ENCODE assay signal across 25 cellular contexts in genomic region chr4:179292443-179292842, GRCh38.
"Had no signal": no experiment of that assay in that cellular context is flagged by ENCODE, and none has a peak within 500 bp of the region (broad histone marks: within the 10 kb centered on the region; RNA-seq: fewer than 3 reads in every experiment).

No MANE protein-coding gene starts in this region.

- H3K4me3 Mint-ChIP-seq: activated B cell treated with CpG ODN at 0.5 μM for 24 hours; activated CD4-positive, alpha-beta memory T cell treated with anti-CD3 and anti-CD28 coated beads for 36 hours; activated T-helper 1 cell treated with anti-CD3 and anti-CD28 coated beads, Interleukin-12 subunit alpha, Interleukin-12 subunit beta, Interleukin-2, Interleukin-4 antibody, amounts not matched to agents 30 ng/mL and 10 ng/mL and 1 ng/mL, durations not matched to agents 14 hours and 24 hours and 36 hours; effector memory CD8-positive, alpha-beta T cell; naive B cell; neural progenitor cell; T-helper 2 cell treated with Interferon-gamma antibody and Interleukin-4, amounts not matched to agents 5 μg/mL and 100 μg/mL, for 36 hours had no signal

- H3K27ac Mint-ChIP-seq: activated B cell treated with CpG ODN at 0.5 μM for 24 hours; activated CD4-positive, alpha-beta memory T cell treated with anti-CD3 and anti-CD28 coated beads for 36 hours; activated naive CD4-positive, alpha-beta T cell treated with anti-CD3 and anti-CD28 coated beads, Interleukin-2, amount 50 U/mL, for 72 hours; activated T-helper 1 cell treated with anti-CD3 and anti-CD28 coated beads, Interleukin-12 subunit alpha, Interleukin-12 subunit beta, Interleukin-2, Interleukin-4 antibody, amounts not matched to agents 30 ng/mL and 10 ng/mL and 1 ng/mL, durations not matched to agents 14 hours and 24 hours and 36 hours; effector memory CD8-positive, alpha-beta T cell; naive B cell; neural progenitor cell; progenitor cell of endocrine pancreas; T-helper 2 cell treated with Interferon-gamma antibody and Interleukin-4, amounts not matched to agents 5 μg/mL and 100 μg/mL, for 36 hours had no signal

- H3K9ac ChIP-seq: neural progenitor cell had no signal

- FAIRE-seq: TTC549, urothelium cell line had no signal

- H3K4me2 ChIP-seq: neural progenitor cell had no signal

- DNase-seq: activated B cell treated with CpG ODN at 0.5 μM for 24 hours; activated CD4-positive, alpha-beta memory T cell treated with anti-CD3 and anti-CD28 coated beads for 36 hours; activated CD4-positive, alpha-beta T cell treated with anti-CD3 and anti-CD28 coated beads for 4 hours; activated gamma-delta T cell treated with Interleukin-2 at 50 U/mL for 16 hours; activated T-cell treated with anti-CD3 and anti-CD28 coated beads for 4 hours; amniotic stem cell; dermis blood vessel endothelial cell; effector memory CD8-positive, alpha-beta T cell; head of caudate nucleus; left lung; mucosa of descending colon; naive B cell; stimulated activated CD4-positive, alpha-beta T cell treated with anti-CD3 and anti-CD28 coated beads, Interleukin-12 subunit alpha, Interleukin-12 subunit beta, amount 100 ng/mL, for 4 hours; stimulated activated CD4-positive, alpha-beta T cell treated with anti-CD3 and anti-CD28 coated beads, Interleukin-1b, Interleukin-23, amount 100 ng/mL, for 48 hours; stimulated activated naive CD8-positive, alpha-beta T cell treated with anti-CD3 and anti-CD28 coated beads, Interleukin-15, Interleukin-2, amounts not matched to agents 100 U/mL and 50 U/mL, for 24 hours; substantia nigra; tibial artery had no signal

- H3K27me3 ChIP-seq: foreskin keratinocyte, left lung, neural progenitor cell, tibial artery had no signal

- H3K4me1 Mint-ChIP-seq: activated B cell treated with CpG ODN at 0.5 μM for 24 hours, naive B cell had no signal

- H3K9me3 ChIP-seq: mucosa of descending colon, tibial artery had no signal

- H3K27me3 Mint-ChIP-seq: activated B cell treated with CpG ODN at 0.5 μM for 24 hours; activated CD4-positive, alpha-beta memory T cell treated with anti-CD3 and anti-CD28 coated beads for 36 hours; effector memory CD8-positive, alpha-beta T cell; naive B cell; progenitor cell of endocrine pancreas had no signal

- H3K4me1 ChIP-seq: foreskin keratinocyte, left lung, neural progenitor cell, tibial artery had no signal

- H3K27ac ChIP-seq: foreskin keratinocyte, left lung, neural progenitor cell, tibial artery had no signal

- H3K36me3 ChIP-seq: left lung, neural progenitor cell, tibial artery had no signal

- H3K4me3 ChIP-seq: left lung, mucosa of descending colon, neural progenitor cell, tibial artery had no signal

- H2AFZ ChIP-seq: neural progenitor cell had no signal

- H3K36me3 Mint-ChIP-seq: activated CD4-positive, alpha-beta memory T cell treated with anti-CD3 and anti-CD28 coated beads for 36 hours; activated naive CD4-positive, alpha-beta T cell treated with anti-CD3 and anti-CD28 coated beads, Interleukin-2, amount 50 U/mL, for 72 hours; naive B cell; neural progenitor cell had no signal
